12 cellular contexts compared by ENCODE assay signal in the genomic region with DNA sequence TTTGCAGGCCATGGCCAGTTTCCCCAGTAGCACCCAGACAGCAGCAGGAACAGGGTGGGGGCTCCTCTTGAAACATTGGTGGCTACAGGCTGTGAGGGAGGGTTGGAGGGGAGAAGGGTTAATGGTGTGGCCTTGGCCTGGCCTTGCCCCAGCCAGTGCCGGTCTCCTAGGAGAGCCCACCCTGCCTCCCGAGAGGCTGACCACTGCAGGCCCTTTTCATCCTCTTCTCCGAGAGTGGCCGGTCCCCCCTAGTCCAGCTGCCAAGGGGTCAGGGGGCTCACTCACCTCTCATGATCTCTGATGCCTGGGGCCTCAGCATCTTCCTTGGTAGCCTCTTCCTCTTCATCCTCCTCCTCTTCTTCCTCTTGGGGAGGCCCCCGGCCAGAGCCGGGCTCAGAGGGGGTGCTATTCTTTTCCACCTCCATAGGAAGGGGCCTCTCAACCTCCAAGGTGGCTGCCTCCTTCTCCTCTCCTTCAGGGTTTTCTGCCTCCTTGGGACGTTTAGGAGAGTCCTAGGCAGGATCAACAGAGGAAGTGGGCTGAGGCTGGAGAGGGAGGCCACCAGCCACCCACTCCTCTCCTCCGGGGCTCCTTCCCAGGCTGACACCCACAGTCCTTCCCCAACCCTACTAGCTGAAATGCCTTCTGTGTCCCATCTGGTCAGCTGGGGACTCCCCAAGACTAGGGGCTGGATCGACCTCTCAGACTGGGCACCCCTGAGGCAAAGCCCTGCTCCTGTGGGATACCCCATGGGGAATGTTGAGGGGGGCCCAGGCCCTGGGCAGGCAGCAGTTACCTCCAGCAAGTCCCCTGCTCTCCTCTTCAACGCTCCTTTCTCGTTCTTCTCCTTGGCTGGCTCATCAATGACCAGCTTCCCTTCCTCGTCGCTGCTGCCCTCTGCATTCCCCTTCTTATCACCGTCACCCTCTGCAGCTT. TPM values are rescaled to one million over a fixed set of nuclear protein-coding genes. Genes with fewer than 3 reads are reported as not detected.
DNase-seq lines count a peak whose midpoint lies in the region; ATAC-seq and TF ChIP-seq lines count a peak whose summit lies in the region.
"Had no signal": no experiment of that assay in that cellular context is flagged by ENCODE, and none has a peak within 500 bp of the region (broad histone marks: within the 10 kb centered on the region; RNA-seq: fewer than 3 reads in every experiment).

No MANE protein-coding gene starts in this region.

- peaks cover 52% of the 10 kb centered on the region for H3K4me1 Mint-ChIP-seq in central memory CD8-positive, alpha-beta T cell
- peaks cover 80% of the 10 kb centered on the region for H3K4me1 Mint-ChIP-seq in stimulated activated effector memory CD8-positive, alpha-beta T cell treated with anti-CD3 and anti-CD28 coated beads, Interleukin-12 subunit alpha, Interleukin-12 subunit beta, amount 100 ng/mL, for 72 hours

- H3K36me3 Mint-ChIP-seq in central memory CD8-positive, alpha-beta T cell (ENCODE audit: insufficient read depth): peaks cover 23% of the 10 kb centered on the region
- peaks cover 80% of the 10 kb centered on the region for H3K36me3 Mint-ChIP-seq in stimulated activated effector memory CD8-positive, alpha-beta T cell treated with anti-CD3 and anti-CD28 coated beads, Interleukin-12 subunit alpha, Interleukin-12 subunit beta, amount 100 ng/mL, for 72 hours

- DNase-seq in Right ventricle myocardium superior (peak; percentile 35), left cardiac atrium (no peak), RWPE1 (ENCODE audit: low spot score) (no peak), HEK293T (ENCODE audit: extremely low spot score) (no peak), NCI-H345 (lab: John Stamatoyannopoulos, UW) (no peak), SIG-M5 (lab: John Stamatoyannopoulos, UW) (no peak)
- no peak for DNase-seq in central memory CD8-positive, alpha-beta T cell (ENCODE audit: low spot score in 2 of 2)
- no peak for DNase-seq in stimulated activated effector memory CD8-positive, alpha-beta T cell treated with anti-CD3 and anti-CD28 coated beads, Interleukin-12 subunit alpha, Interleukin-12 subunit beta, amount 100 ng/mL, for 72 hours (ENCODE audit: low spot score in 2 of 2)
- DNase-seq: adrenal gland, DMS79 treated with DMSO at 0.1 percent for 48 hours, dorsolateral prefrontal cortex, NCI-H446 had no signal

- POLR2A ChIA-PET in RWPE1 (lab: Yijun Ruan, JAX; ENCODE audit: low non-redundant PET) (no interaction called here), HEK293T (lab: Yijun Ruan, JAX) (interaction anchor here (3.2 kb wide), 1 partner anchor 8 kb away, joined by 60 read pairs; the partner anchor contains the start of gene HDGF)

- no peaks in the 10 kb centered on the region for H3K27me3 Mint-ChIP-seq in central memory CD8-positive, alpha-beta T cell

- ATAC-seq in Right ventricle myocardium superior (ENCODE audit: poor library complexity) (no peak), left cardiac atrium (no peak)
- no peak for ATAC-seq in central memory CD8-positive, alpha-beta T cell (replicated peaks; ENCODE audit: extremely low read depth, poor library complexity, severe bottlenecking)
- no peak for ATAC-seq in stimulated activated effector memory CD8-positive, alpha-beta T cell treated with anti-CD3 and anti-CD28 coated beads, Interleukin-12 subunit alpha, Interleukin-12 subunit beta, amount 100 ng/mL, for 72 hours

- peak overlapping the region; percentile 26 for H3K27ac Mint-ChIP-seq in central memory CD8-positive, alpha-beta T cell (ENCODE audit: low read depth)
- peak overlapping the region; percentile 98 for H3K27ac Mint-ChIP-seq in stimulated activated effector memory CD8-positive, alpha-beta T cell treated with anti-CD3 and anti-CD28 coated beads, Interleukin-12 subunit alpha, Interleukin-12 subunit beta, amount 100 ng/mL, for 72 hours

- intact Hi-C loops in Right ventricle myocardium superior (cut with DNase I): no loop called here
- intact Hi-C loops in left cardiac atrium (cut with DNase I): no loop called here

- no peak overlapping the region for H3K4me3 Mint-ChIP-seq in central memory CD8-positive, alpha-beta T cell
- peak overlapping the region; percentile 5 for H3K4me3 Mint-ChIP-seq in stimulated activated effector memory CD8-positive, alpha-beta T cell treated with anti-CD3 and anti-CD28 coated beads, Interleukin-12 subunit alpha, Interleukin-12 subunit beta, amount 100 ng/mL, for 72 hours

- peak overlapping the region; percentile 74 for H3K27ac ChIP-seq in RWPE1

- H3K9me3 Mint-ChIP-seq in central memory CD8-positive, alpha-beta T cell: no peaks in the 10 kb centered on the region
- no peaks in the 10 kb centered on the region for H3K9me3 Mint-ChIP-seq in stimulated activated effector memory CD8-positive, alpha-beta T cell treated with anti-CD3 and anti-CD28 coated beads, Interleukin-12 subunit alpha, Interleukin-12 subunit beta, amount 100 ng/mL, for 72 hours

- CTCF ChIA-PET in RWPE1 (lab: Yijun Ruan, JAX): interaction anchor here (0.5 kb wide), 1 partner anchor 378 kb away, joined by 5 read pairs; no protein-coding TSS in a partner anchor
- CTCF ChIA-PET in HEK293T (lab: Yijun Ruan, JAX): no interaction called here

- no peak for TF ChIP-seq CTCF in RWPE1 (conservative IDR thresholded peaks at IDR 0.05; ENCODE audit: low read depth)

TF ChIP-seq in HEK293T, 16 proteins besides CTCF, POLR2A, EP300 and RAD21:
- TF ChIP-seq ELF4 (IDR thresholded peaks at IDR 0.05) (no peak), SUZ12 (IDR thresholded peaks at IDR 0.05) (no peak), LEF1 (IDR thresholded peaks at IDR 0.05; ENCODE audit: borderline replicate concordance) (no peak), ZNF384 (IDR thresholded peaks at IDR 0.05) (no peak), L3MBTL2 (conservative IDR thresholded peaks at IDR 0.05) (no peak), SP1 (IDR thresholded peaks at IDR 0.05) (no peak), HDGF (IDR thresholded peaks at IDR 0.05; ENCODE audit: borderline replicate concordance) (no peak), ARNT (IDR thresholded peaks at IDR 0.05) (no peak), FOXM1 (IDR thresholded peaks at IDR 0.05; ENCODE audit: borderline replicate concordance) (no peak), BHLHE40 (IDR thresholded peaks at IDR 0.05; ENCODE audit: borderline replicate concordance) (no peak), TARDBP (IDR thresholded peaks at IDR 0.05) (no peak), FOXA1 (IDR thresholded peaks at IDR 0.05) (no peak), FOXK2 (IDR thresholded peaks at IDR 0.05) (no peak)
- TF ChIP-seq, protein P1, sequence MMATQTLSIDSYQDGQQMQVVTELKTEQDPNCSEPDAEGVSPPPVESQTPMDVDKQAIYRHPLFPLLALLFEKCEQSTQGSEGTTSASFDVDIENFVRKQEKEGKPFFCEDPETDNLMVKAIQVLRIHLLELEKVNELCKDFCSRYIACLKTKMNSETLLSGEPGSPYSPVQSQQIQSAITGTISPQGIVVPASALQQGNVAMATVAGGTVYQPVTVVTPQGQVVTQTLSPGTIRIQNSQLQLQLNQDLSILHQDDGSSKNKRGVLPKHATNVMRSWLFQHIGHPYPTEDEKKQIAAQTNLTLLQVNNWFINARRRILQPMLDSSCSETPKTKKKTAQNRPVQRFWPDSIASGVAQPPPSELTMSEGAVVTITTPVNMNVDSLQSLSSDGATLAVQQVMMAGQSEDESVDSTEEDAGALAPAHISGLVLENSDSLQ (IDR thresholded peaks at IDR 0.05): no peak
TF ChIP-seq in HEK293T: peak in this region for 0.

RNA-seq across cellular contexts. Expression of gene MRPL24, which starts 2.7 kb away (rescaled TPM):
- total RNA-seq in Right ventricle myocardium superior: 99.8 TPM
- total RNA-seq in left cardiac atrium: 10 to 100 TPM; 62.9 to 74.0 TPM

RNA-seq across cellular contexts. Expression of gene HDGF, which starts 7.8 kb away (rescaled TPM):
- 185 TPM for total RNA-seq in Right ventricle myocardium superior
- total RNA-seq in left cardiac atrium: 100 to 1,000 TPM; 139 to 156 TPM

RNA-seq across cellular contexts. Expression of gene ISG20L2, which starts 15.1 kb away (rescaled TPM):
- total RNA-seq in Right ventricle myocardium superior (12.3 TPM), left cardiac atrium (10 to 100 TPM; 15.7 to 18.6 TPM)

RNA-seq across cellular contexts. Expression of gene METTL25B, which starts 15.4 kb away (rescaled TPM):
- total RNA-seq in Right ventricle myocardium superior (14.4 TPM), left cardiac atrium (10 to 100 TPM; 14.6 to 20.5 TPM)

RNA-seq across cellular contexts. Expression of gene PRCC, which starts 23.7 kb away (rescaled TPM):
- total RNA-seq in Right ventricle myocardium superior (39.4 TPM), left cardiac atrium (10 to 100 TPM; 32.0 to 46.2 TPM)
